8 cellular contexts compared by ENCODE assay signal in genomic region chr14:64293976-64294671, GRCh38. TPM values are rescaled to one million over a fixed set of nuclear protein-coding genes. Genes with fewer than 3 reads are reported as not detected.
DNase-seq lines count a peak whose midpoint lies in the region; TF ChIP-seq lines count a peak whose summit lies in the region.

Gene ESR2, minus strand, starts transcription at chr14:64294371. Its CDS starts 11,386 bp downstream, at chr14:64282985.

- H3K9me3 ChIP-seq in DOHH2 (ENCODE audit: control insufficient read depth, insufficient read depth, low read length) (no peaks in the 10 kb centered on the region), HUES48 (ENCODE audit: control insufficient read depth, insufficient read depth, low read length) (no peaks in the 10 kb centered on the region), muscle layer of duodenum (ENCODE audit: control insufficient read depth in 1 of 2, low read length in 2 of 2) (no peaks in the 10 kb centered on the region)

- peaks cover 8% of the 10 kb centered on the region; the same call in 1 of the 2 replicates for H3F3A ChIP-seq in DOHH2 (ENCODE audit: control insufficient read depth, insufficient read depth)

- peaks cover 5% of the 10 kb centered on the region for H3K4me1 Mint-ChIP-seq in endothelial cell (ENCODE audit: unreplicated experiment)

- H3K9me2 ChIP-seq in DOHH2 (replicated peaks; ENCODE audit: control insufficient read depth, low read length) = no peaks in the 10 kb centered on the region

- H3K27me3 Mint-ChIP-seq in endothelial cell (ENCODE audit: unreplicated experiment) = peaks cover 5% of the 10 kb centered on the region

- H4K20me1 ChIP-seq in DOHH2 (ENCODE audit: control insufficient read depth, insufficient read depth, low read depth, low read length) = no peaks in the 10 kb centered on the region

- H3K79me2 ChIP-seq in DOHH2 (ENCODE audit: control insufficient read depth, low read length) = peaks cover 10% of the 10 kb centered on the region

- no peaks in the 10 kb centered on the region for H3K36me3 Mint-ChIP-seq in endothelial cell (ENCODE audit: low read depth, unreplicated experiment)

- 0 out of 2 replicates have a peak within 1 kb of the TSS, but pooled peaks have one; percentile 12 for H3K9ac ChIP-seq in HUES48 (ENCODE audit: low read depth, low read length)

- H3K36me3 ChIP-seq in DOHH2 (ENCODE audit: control insufficient read depth, low read length) = no peaks in the 10 kb centered on the region
- H3K36me3 ChIP-seq in HUES48 (ENCODE audit: control insufficient read depth, insufficient read depth, low read length) = no peaks in the 10 kb centered on the region
- no peaks in the 10 kb centered on the region for H3K36me3 ChIP-seq in muscle layer of duodenum (ENCODE audit: control insufficient read depth in 1 of 2, insufficient read depth in 2 of 2, low read length in 2 of 2)
- H3K36me3 ChIP-seq in urinary bladder (ENCODE audit: insufficient read depth) = no peaks in the 10 kb centered on the region

- no peaks in the 10 kb centered on the region for H3K9me3 Mint-ChIP-seq in endothelial cell (ENCODE audit: unreplicated experiment)

- POLR2A ChIA-PET in RWPE1 (lab: Yijun Ruan, JAX; ENCODE audit: low non-redundant PET) = no interaction called here

- H3K27ac Mint-ChIP-seq in endothelial cell (ENCODE audit: unreplicated experiment) = no peak within 1 kb of the TSS

- peak within 1 kb of the TSS; percentile 98 for H3K4me2 ChIP-seq in DOHH2 (ENCODE audit: low read length)

- 2% methylated on average over 49 of the region's 49 CpGs for WGBS in urinary bladder

- H3K4me3 Mint-ChIP-seq in endothelial cell (ENCODE audit: unreplicated experiment) = peak within 1 kb of the TSS; percentile 63

- H3K4me3 ChIP-seq in DOHH2 (ENCODE audit: low read length) (peak within 1 kb of the TSS; percentile 71), HUES48 (ENCODE audit: low read depth, low read length) (peak within 1 kb of the TSS; percentile 69), muscle layer of duodenum (ENCODE audit: low read depth in 1 of 2, low read length in 2 of 2) (peak within 1 kb of the TSS; percentile 63 to 66), urinary bladder (ENCODE audit: low read depth, low read length) (peak within 1 kb of the TSS; percentile 47)

- CTCF ChIA-PET in RWPE1 (lab: Yijun Ruan, JAX) = interaction anchor here (0.6 to 1.6 kb wide), 4 partner anchors 9 to 209 kb away, joined by 3 to 8 read pairs (median 3); no protein-coding TSS in a partner anchor

- DNase-seq in GM20000 (ENCODE audit: low spot score) (peak; percentile 64), endothelial cell (ENCODE audit: low spot score) (peak; percentile 53), RWPE1 (ENCODE audit: low spot score) (no peak)
- DNase-seq in activated CD4-positive, CD25-positive, alpha-beta regulatory T cell treated with anti-CD3 and anti-CD28 coated beads, Interleukin-2, amount 50 U/mL, for 16 hours (ENCODE audit: low read depth, low spot score) = peak; percentile 0

- peak; percentile 36 for TF ChIP-seq CTCF in DOHH2 (IDR thresholded peaks at IDR 0.05; ENCODE audit: low read depth, low read length, poor library complexity, severe bottlenecking)
- TF ChIP-seq CTCF in GM20000 (IDR thresholded peaks at IDR 0.05; ENCODE audit: extremely low read depth, missing control alignments) = peak; percentile 15
- no peak for TF ChIP-seq CTCF in endothelial cell (IDR thresholded peaks at IDR 0.05; ENCODE audit: unreplicated experiment)
- no peak for TF ChIP-seq CTCF in RWPE1 (conservative IDR thresholded peaks at IDR 0.05; ENCODE audit: low read depth)

- H3K27ac ChIP-seq in DOHH2 (ENCODE audit: low read depth, low read length) (peak within 1 kb of the TSS; percentile 24), HUES48 (ENCODE audit: low read depth, low read length) (no peak within 1 kb of the TSS), muscle layer of duodenum (ENCODE audit: low read length) (no peak within 1 kb of the TSS), urinary bladder (ENCODE audit: low read depth) (no peak within 1 kb of the TSS), RWPE1 (no peak within 1 kb of the TSS)

- H3K27me3 ChIP-seq in DOHH2 (ENCODE audit: control insufficient read depth, low read length) (no peaks in the 10 kb centered on the region), HUES48 (ENCODE audit: control insufficient read depth, insufficient read depth, low read length) (peaks cover 28% of the 10 kb centered on the region), muscle layer of duodenum (ENCODE audit: low read depth, low read length) (peaks cover 8% of the 10 kb centered on the region)

- H3K4me1 ChIP-seq in DOHH2 (ENCODE audit: control insufficient read depth, low read length) (peaks cover 50% of the 10 kb centered on the region), HUES48 (ENCODE audit: control insufficient read depth, insufficient read depth, low read length) (peaks cover 14% of the 10 kb centered on the region; the same call in 1 of the 2 replicates), muscle layer of duodenum (ENCODE audit: control insufficient read depth in 1 of 2, insufficient read depth in 2 of 2, low read length in 2 of 2) (peaks cover 0 to 14% of the 10 kb centered on the region in 2 donors), urinary bladder (ENCODE audit: insufficient read depth) (no peaks in the 10 kb centered on the region)

RNA-seq across cellular contexts. Expression of gene ESR2, which starts in this region (rescaled TPM):
- not detected for total RNA-seq in endothelial cell (ENCODE audit: unreplicated experiment)
- 1.7 TPM for total RNA-seq in urinary bladder
- 1.6 TPM for polyA plus RNA-seq in urinary bladder

Comparison
In these comparisons a context has a peak if more than half of its experiments do, and no peak if none do; other contexts are left out.
1. Peak in DNase-seq in endothelial cell; RNA of the gene not detected or under 1 TPM.
2. CTCF ChIP-seq: peak in DOHH2 (single experiment) and GM20000 (single experiment); none in endothelial cell (single experiment) and RWPE1 (single experiment).
3. Peak in every context shown above with its lines, with median percentiles within 50 percentile points of each other: H3K4me3 ChIP-seq.